ENCODE assay signal across 11 cellular contexts in the genomic region with DNA sequence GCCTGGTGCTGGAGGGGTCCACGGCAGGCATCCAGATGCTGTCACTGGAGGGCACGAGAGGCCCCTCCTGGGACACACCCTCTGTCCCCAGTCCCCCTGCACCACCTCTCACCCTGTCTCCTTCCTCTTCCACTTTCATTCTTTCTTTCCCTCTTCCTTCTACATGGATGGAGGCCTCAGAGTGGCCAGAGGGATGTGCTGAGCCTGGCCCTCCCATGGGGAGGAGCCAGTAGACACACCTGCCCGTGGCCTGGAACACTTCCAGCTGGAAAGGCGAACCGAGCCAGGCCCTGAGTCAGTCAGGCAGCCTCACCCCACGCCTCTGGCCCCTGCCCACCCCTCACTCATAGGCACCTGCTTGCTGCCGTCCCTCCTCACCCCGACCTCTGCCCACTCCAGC. TPM values are rescaled to one million over a fixed set of nuclear protein-coding genes. Genes with fewer than 3 reads are reported as not detected.
DNase-seq lines count a peak whose midpoint lies in the region; ATAC-seq, FAIRE-seq and TF ChIP-seq lines count a peak whose summit lies in the region.
"Had no signal": no experiment of that assay in that cellular context is flagged by ENCODE, and none has a peak within 500 bp of the region (broad histone marks: within the 10 kb centered on the region; RNA-seq: fewer than 3 reads in every experiment).

No MANE protein-coding gene starts in this region.

- no peak for TF ChIP-seq CTCF in K562 (IDR thresholded peaks at IDR 0.05 in 2 of 3, conservative IDR thresholded peaks at IDR 0.05 in 1 of 3; ENCODE audit: insufficient read depth in 2 of 3, low read depth in 1 of 3, low read length in 3 of 3)
- no peak for TF ChIP-seq CTCF in testis (IDR thresholded peaks at IDR 0.05)

- H3K4me1 ChIP-seq in K562 (replicated peaks in 1 of 2; ENCODE audit: control insufficient read depth in 2 of 2, insufficient read depth in 2 of 2, low read length in 2 of 2) (peaks cover 12 to 26% of the 10 kb centered on the region in 2 experiments; a peak in 4 of 5 replicates), testis (no peaks in the 10 kb centered on the region)

- FAIRE-seq in K562 (lab: Jason Lieb, UNC): no peak

- CTCF ChIA-PET in K562 (lab: Yijun Ruan, JAX; ENCODE audit: low intra/inter-chr PET ratio): interaction anchor here (0.7 kb wide), 1 partner anchor 17 kb away, joined by 3 read pairs; no protein-coding TSS in a partner anchor

- ATAC-seq in K562: peak; percentile 16; the same call in 1 of the 3 replicates
- ATAC-seq in HG02763 (IDR thresholded peaks at IDR 0.05; ENCODE audit: unreplicated experiment): no peak

- DNase-seq in DMS153 (lab: John Stamatoyannopoulos, UW) (peak; percentile 83), NCI-H1105 (lab: John Stamatoyannopoulos, UW) (peak; percentile 61), K562 (ENCODE audit: extremely low read depth in 1 of 4, low spot score in 3 of 4) (peak in 2 of 4 experiments; percentile 24 to 34), mucosa of gallbladder (ENCODE audit: low spot score) (peak; percentile 85), hepatic stellate cell (ENCODE audit: low spot score) (no peak), testis (no peak)
- DNase-seq in activated CD4-positive, alpha-beta T cell treated with anti-CD3 and anti-CD28 coated beads, Interleukin-2, amount 50 U/mL, for 1 hour: no peak
- DNase-seq: activated CD4-positive, alpha-beta memory T cell treated with anti-CD3 and anti-CD28 coated beads for 36 hours; anterior cingulate cortex; stimulated activated naive CD4-positive, alpha-beta T cell had no signal

- H3K9me3 ChIP-seq in K562 (replicated peaks; ENCODE audit: control insufficient read depth, insufficient read depth, low read depth, low read length) (no peaks in the 10 kb centered on the region), testis (no peaks in the 10 kb centered on the region)

- no peak overlapping the region for H3K4me2 ChIP-seq in K562 (ENCODE audit: insufficient read depth, low read length)

- POLR2A ChIA-PET in K562 (lab: Yijun Ruan, JAX): no interaction called here

- intact Hi-C loops in K562 (cut with micrococcal nuclease): no loop called here
- intact Hi-C loops in testis (cut with DNase I; ENCODE audit: low total_unique reads): no loop called here

- no TSS peak for BruUV-seq in K562 (replicated peaks; lab: Mats Ljungman, UMichigan)

- TF ChIP-seq RAD21 in K562 (CRISPR knock-in tag; conservative IDR thresholded peaks at IDR 0.05 in 1 of 2, IDR thresholded peaks at IDR 0.05 in 1 of 2): no peak

- no peak overlapping the region for H3K4me3 ChIP-seq in K562
- no peak overlapping the region for H3K4me3 ChIP-seq in testis

- H2AFZ ChIP-seq in K562 (ENCODE audit: low read depth, low read length): no peak overlapping the region

- 0 out of 4 replicates have a peak overlapping the region, but pooled peaks of 1 of the 2 experiments have one; percentile 35 for H3K9ac ChIP-seq in K562 (ENCODE audit: insufficient read depth in 1 of 2, low read depth in 2 of 2, low read length in 2 of 2)

- no peaks in the 10 kb centered on the region for H3K9me1 ChIP-seq in K562 (ENCODE audit: control insufficient read depth, insufficient read depth, low read length)

- no peaks in the 10 kb centered on the region for H3K79me2 ChIP-seq in K562 (ENCODE audit: control insufficient read depth, insufficient read depth, low read length)

- 60% methylated on average over 2 of the region's 8 CpGs for WGBS in K562 (ENCODE audit: insufficient coverage, low coverage, missing lambda C conversion rate)
- WGBS in testis, 2 donors: 49 to 65% methylated on average over 5 to 8 of the region's 8 CpGs

- no peaks in the 10 kb centered on the region; a peak in 1 of 5 replicates for H3K27me3 ChIP-seq in K562 (ENCODE audit: control insufficient read depth in 2 of 2, insufficient read depth in 2 of 2, low read length in 2 of 2)
- H3K27me3 ChIP-seq in testis: no peaks in the 10 kb centered on the region

- H3K36me3 ChIP-seq in K562 (ENCODE audit: control insufficient read depth, insufficient read depth, low read length): no peaks in the 10 kb centered on the region
- no peaks in the 10 kb centered on the region for H3K36me3 ChIP-seq in testis (ENCODE audit: low read depth, missing control alignments)

- H3K27ac ChIP-seq in K562 (ENCODE audit: extremely low read depth, low read depth, low read length): no peak overlapping the region
- H3K27ac ChIP-seq in testis: no peak overlapping the region

- no peak for TF ChIP-seq EP300 in K562 (IDR thresholded peaks at IDR 0.05; ENCODE audit: low read length)

- TF ChIP-seq POLR2A in K562 (conservative IDR thresholded peaks at IDR 0.05) (no peak), testis (IDR thresholded peaks at IDR 0.05) (no peak)

- H4K20me1 ChIP-seq in K562 (replicated peaks; ENCODE audit: control insufficient read depth, insufficient read depth, low read length): no peaks in the 10 kb centered on the region

- in situ Hi-C loops in K562 (cut with MboI): no loop called here

TF ChIP-seq in K562, 482 proteins besides CTCF, POLR2A, EP300 and RAD21:
- TF ChIP-seq, protein P1, sequence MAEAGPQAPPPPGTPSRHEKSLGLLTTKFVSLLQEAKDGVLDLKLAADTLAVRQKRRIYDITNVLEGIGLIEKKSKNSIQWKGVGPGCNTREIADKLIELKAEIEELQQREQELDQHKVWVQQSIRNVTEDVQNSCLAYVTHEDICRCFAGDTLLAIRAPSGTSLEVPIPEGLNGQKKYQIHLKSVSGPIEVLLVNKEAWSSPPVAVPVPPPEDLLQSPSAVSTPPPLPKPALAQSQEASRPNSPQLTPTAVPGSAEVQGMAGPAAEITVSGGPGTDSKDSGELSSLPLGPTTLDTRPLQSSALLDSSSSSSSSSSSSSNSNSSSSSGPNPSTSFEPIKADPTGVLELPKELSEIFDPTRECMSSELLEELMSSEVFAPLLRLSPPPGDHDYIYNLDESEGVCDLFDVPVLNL (CRISPR knock-in tag; IDR thresholded peaks at IDR 0.05; ENCODE audit: low read depth): no peak
- TF ChIP-seq ZHX1 (conservative IDR thresholded peaks at IDR 0.05; ENCODE audit: low read length): no peak
- TF ChIP-seq JUNB (CRISPR knock-in tag; conservative IDR thresholded peaks at IDR 0.05): no peak
- TF ChIP-seq TGIF2 (CRISPR knock-in tag; IDR thresholded peaks at IDR 0.05): no peak
- TF ChIP-seq NFIC (IDR thresholded peaks at IDR 0.05): 0 out of 2 replicates have a peak, but pooled peaks have one; percentile 10
TF ChIP-seq in K562: peak in this region for 1.

RNA-seq across cellular contexts. Expression of gene MXI1, which starts 55.9 kb away (rescaled TPM):
- 6.0 and 16.1 TPM in 2 replicates for total RNA-seq in K562 (2011; cell fraction: chromatin; rRNA removed; ENCODE audit: low replicate concordance)
- 4.0 and 5.7 TPM in 2 replicates for total RNA-seq in K562 (2011; cell fraction: nucleolus; rRNA removed)
- 9.7 and 17.9 TPM in 2 replicates for total RNA-seq in K562 (2011; cell fraction: nucleoplasm; rRNA removed)
- total RNA-seq in K562 (2014; rRNA removed) (14.3 and 18.2 TPM in 2 replicates), K562 (2014; rRNA removed; fragmentation: Illumina TruSeq; extraction: Trizol) (14.8 and 21.2 TPM in 2 replicates), K562 (2015; rRNA removed; fragmentation: Illumina TruSeq; extraction: Trizol) (8.0 and 9.1 TPM in 2 replicates), K562 (2021) (16.4 and 17.8 TPM in 2 replicates), mucosa of gallbladder (58.8 TPM), testis (10 to 100 TPM; 66.8 to 69.1 TPM)
- polyA plus RNA-seq in K562 (2011; rRNA removed) (23.7 and 24.4 TPM in 2 replicates), K562 (2014; fragmentation: Illumina TruSeq; extraction: Trizol) (13.7 and 17.6 TPM in 2 replicates), K562 (2014; fragmentation: Nextera tagmentation; extraction: Ambion mirVana) (10 to 100 TPM; 11.4 to 15.8 TPM), K562 (2014; rRNA removed) (12.9 and 13.4 TPM in 2 replicates), testis (ENCODE audit: insufficient read depth, low read depth, low replicate concordance) (42.1 TPM)
- polyA plus RNA-seq in K562 (2011; cell fraction: cytosol; rRNA removed): 10.5 and 13.2 TPM in 2 replicates
- 18.3 and 28.9 TPM in 2 replicates for polyA plus RNA-seq in K562 (2011; cell fraction: nucleus; rRNA removed)
- 12.3 and 13.1 TPM in 2 replicates for polyA plus RNA-seq in K562 (2012)
- polyA minus RNA-seq in K562 (2011; rRNA and poly(A)+ RNA removed): 27.0 and 27.3 TPM in 2 replicates
- polyA minus RNA-seq in K562 (2011; cell fraction: cytosol; rRNA and poly(A)+ RNA removed): 17.8 and 21.1 TPM in 2 replicates
- polyA minus RNA-seq in K562 (2011; cell fraction: nucleus; rRNA and poly(A)+ RNA removed): 5.9 and 12.3 TPM in 2 replicates

Comparison
In these comparisons a context has a peak if more than half of its experiments do, and no peak if none do; other contexts are left out.
1. DNase-seq: peak in DMS153 (single experiment), NCI-H1105 (single experiment) and mucosa of gallbladder (single experiment); none in hepatic stellate cell (single experiment), activated CD4-positive, alpha-beta T cell treated with anti-CD3 and anti-CD28 coated beads, Interleukin-2, amount 50 U/mL, for 1 hour (single experiment) and testis (single experiment).